ENCODE assay signal across 18 cellular contexts in the genomic region with DNA sequence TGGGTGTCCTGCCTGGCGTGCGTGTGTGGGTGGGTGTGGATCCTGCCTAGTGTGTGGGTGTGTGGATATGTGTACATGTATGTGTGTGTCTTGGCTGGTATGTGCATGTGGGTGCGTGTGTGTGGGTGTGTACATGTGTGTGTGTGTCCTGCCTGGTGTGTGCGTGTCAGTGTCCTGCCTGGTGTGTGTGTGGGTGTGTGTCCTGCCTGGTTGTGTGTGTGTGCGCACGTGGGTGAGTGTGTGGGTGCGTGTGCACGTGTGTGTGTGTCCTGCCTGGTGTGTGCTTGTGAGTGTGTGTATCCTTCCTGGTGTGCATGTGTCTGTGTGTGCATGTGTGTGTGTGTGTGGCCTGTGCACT.
DNase-seq lines count a peak whose midpoint lies in the region; ATAC-seq, FAIRE-seq and TF ChIP-seq lines count a peak whose summit lies in the region.
"Had no signal": no experiment of that assay in that cellular context is flagged by ENCODE, and none has a peak within 500 bp of the region (broad histone marks: within the 10 kb centered on the region; RNA-seq: fewer than 3 reads in every experiment).

No MANE protein-coding gene starts in this region.

- H3K56ac ChIP-seq in H1 (replicated peaks; ENCODE audit: insufficient read length, low read depth, low read length) = no peak overlapping the region

- no peak overlapping the region for H2AFZ ChIP-seq in H1 (ENCODE audit: low read length)
- H2AFZ ChIP-seq in trophoblast cell (ENCODE audit: insufficient read depth, low read length, poor library complexity) = no peak overlapping the region
- H2AFZ ChIP-seq: PC-9 had no signal

- H3K79me1 ChIP-seq in H1 (ENCODE audit: low read depth, low read length) (no peaks in the 10 kb centered on the region; the same call in 1 of the 2 replicates), trophoblast cell (ENCODE audit: low read length) (no peaks in the 10 kb centered on the region)

- H3K9me3 ChIP-seq in H1 (ENCODE audit: insufficient read depth in 2 of 2, low read depth in 1 of 2, low read length in 1 of 2) (no peaks in the 10 kb centered on the region), trophoblast cell (ENCODE audit: insufficient read depth, low read depth, low read length) (peaks cover 7% of the 10 kb centered on the region), aorta (ENCODE audit: control insufficient read depth, low read length) (no peaks in the 10 kb centered on the region)
- H3K9me3 ChIP-seq: HAP-1 had no signal

- H3K23me2 ChIP-seq in H1 (ENCODE audit: low read depth, low read length) = no peaks in the 10 kb centered on the region

- H2AK5ac ChIP-seq in H1 (ENCODE audit: low read depth, low read length) (no peak overlapping the region), trophoblast cell (ENCODE audit: low read length) (no peak overlapping the region)

- no peak overlapping the region for H4K8ac ChIP-seq in H1 (ENCODE audit: extremely low read depth, insufficient read depth, low read length)
- no peak overlapping the region for H4K8ac ChIP-seq in trophoblast cell (ENCODE audit: low read depth, low read length)

- H3K18ac ChIP-seq in H1 (ENCODE audit: extremely low read depth, low read length) (no peak overlapping the region), trophoblast cell (ENCODE audit: low read length) (no peak overlapping the region)

- TF ChIP-seq RAD21 in H1 (IDR thresholded peaks at IDR 0.05 in 1 of 2, conservative IDR thresholded peaks at IDR 0.05 in 1 of 2; ENCODE audit: low read depth in 2 of 2, low read length in 2 of 2) = no peak

- H4K12ac ChIP-seq in trophoblast cell (ENCODE audit: low read depth, low read length) = no peak overlapping the region

- POLR2A ChIA-PET in H1 (lab: Charles Lee; ENCODE audit: partially characterized antibody) = no interaction called here

- H3K4me3 ChIP-seq in H1 (ENCODE audit: extremely low read depth in 1 of 4, insufficient read depth in 2 of 4, low read depth in 3 of 4, low read length in 4 of 4) (no peak overlapping the region), trophoblast cell (ENCODE audit: low read depth, low read length) (peak overlapping the region; percentile 37), aorta (ENCODE audit: low read length in 2 of 2) (no peak overlapping the region)
- H3K4me3 ChIP-seq: HAP-1, PC-9, SK-N-MC had no signal

- H3K4me2 ChIP-seq in H1 (ENCODE audit: insufficient read depth in 1 of 2, low read depth in 2 of 2, low read length in 2 of 2) = no peak overlapping the region
- H3K4me2 ChIP-seq in trophoblast cell (ENCODE audit: low read length) = no peak overlapping the region
- H3K4me2 ChIP-seq: KMS-11, PC-9 had no signal

- H3K36me3 ChIP-seq in H1 (ENCODE audit: control insufficient read depth in 2 of 4, insufficient read depth in 4 of 4, low read length in 3 of 4) (no peaks in the 10 kb centered on the region), trophoblast cell (ENCODE audit: control insufficient read depth in 1 of 2, insufficient read depth in 2 of 2, low read length in 2 of 2) (no peaks in the 10 kb centered on the region), aorta (ENCODE audit: control insufficient read depth in 1 of 2, insufficient read depth in 2 of 2, low read length in 1 of 2) (no peaks in the 10 kb centered on the region)
- H3K36me3 ChIP-seq: HAP-1 had no signal

- H4K20me1 ChIP-seq in H1 (replicated peaks in 1 of 2; ENCODE audit: control insufficient read depth in 1 of 2, insufficient read depth in 2 of 2, low read length in 2 of 2) = peaks cover 0 to 2% of the 10 kb centered on the region in 2 experiments

- H3K4ac ChIP-seq in H1 (replicated peaks; ENCODE audit: insufficient read length, low read depth, low read length) (no peak overlapping the region), trophoblast cell (ENCODE audit: low read depth, low read length) (no peak overlapping the region)

- H2BK5ac ChIP-seq in H1 (ENCODE audit: low read depth, low read length) (peak overlapping the region; percentile 26; the same call in 1 of the 2 replicates), trophoblast cell (ENCODE audit: low read depth, low read length, poor library complexity) (no peak overlapping the region)

- TF ChIP-seq CTCF in H1 (IDR thresholded peaks at IDR 0.05; ENCODE audit: control extremely low read depth in 1 of 3, insufficient read depth in 1 of 3, low read depth in 1 of 3, low read length in 3 of 3) = no peak

- H3K79me2 ChIP-seq in H1 (ENCODE audit: control insufficient read depth in 1 of 2, insufficient read depth in 2 of 2, low read length in 2 of 2) (no peaks in the 10 kb centered on the region), trophoblast cell (ENCODE audit: control insufficient read depth, insufficient read depth, low read length, poor library complexity) (no peaks in the 10 kb centered on the region)

- DNase-seq in HTR-8/SVneo (ENCODE audit: insufficient read length, low spot score) = no peak
- no peak for DNase-seq in H1 (ENCODE audit: low read depth in 1 of 2, low spot score in 2 of 2)
- no peak for DNase-seq in trophoblast cell
- no peak for DNase-seq in aorta
- no peak for DNase-seq in DMS79 treated with DMSO at 0.1 percent for 48 hours (lab: John Stamatoyannopoulos, UW)
- DNase-seq in NCI-H748 (lab: John Stamatoyannopoulos, UW; ENCODE audit: unreplicated experiment) = no peak
- DNase-seq in HT-29 (ENCODE audit: low spot score) = no peak
- DNase-seq: CD4-positive, CD25-positive, alpha-beta regulatory T cell; DMS53; NCI-H1048; NCI-H146; NCI-H2081 treated with DMSO at 0.1 percent for 48 hours; NCI-H510A treated with DMSO at 0.1 percent for 48 hours; PC-9 had no signal

- H3K14ac ChIP-seq in H1 (ENCODE audit: insufficient read length) = no peak overlapping the region
- no peak overlapping the region for H3K14ac ChIP-seq in trophoblast cell (ENCODE audit: low read length)

- H3K27ac ChIP-seq in H1 (ENCODE audit: low read depth, low read length) (no peak overlapping the region), trophoblast cell (ENCODE audit: low read depth, low read length) (no peak overlapping the region), aorta (ENCODE audit: low read depth in 1 of 2, low read length in 2 of 2) (peak overlapping the region; percentile 49 to 98)
- H3K27ac ChIP-seq: KMS-11, PC-9, SK-N-MC had no signal

- no peaks in the 10 kb centered on the region; a peak in 2 of 7 replicates for H3K4me1 ChIP-seq in H1 (replicated peaks in 1 of 4; ENCODE audit: control insufficient read depth in 3 of 4, insufficient read depth in 4 of 4, low read length in 3 of 4)
- no peaks in the 10 kb centered on the region for H3K4me1 ChIP-seq in trophoblast cell (ENCODE audit: control insufficient read depth in 1 of 2, insufficient read depth in 2 of 2, low read length in 2 of 2)
- H3K4me1 ChIP-seq in aorta (ENCODE audit: control insufficient read depth in 1 of 2, insufficient read depth in 2 of 2, low read length in 2 of 2) = peaks cover under 1 to 3% of the 10 kb centered on the region in 2 donors
- H3K4me1 ChIP-seq: HAP-1 had no signal

- H3K23ac ChIP-seq in H1 (ENCODE audit: insufficient read length) (no peak overlapping the region), trophoblast cell (ENCODE audit: low read length) (no peak overlapping the region)

- H2BK120ac ChIP-seq in H1 (replicated peaks; ENCODE audit: low read depth, low read length) = peak overlapping the region; percentile 24
- H2BK120ac ChIP-seq in trophoblast cell (ENCODE audit: insufficient read depth, low read length, poor library complexity) = no peak overlapping the region

- peak overlapping the region; percentile 43; the same call in 1 of the 2 replicates for H2BK12ac ChIP-seq in H1 (ENCODE audit: low read depth, low read length)
- H2BK12ac ChIP-seq in trophoblast cell (ENCODE audit: low read length) = no peak overlapping the region

- WGBS in H1 (ENCODE audit: extremely low coverage in 1 of 2, insufficient coverage in 1 of 2, insufficient read length in 1 of 2, insufficient replicate concordance in 2 of 2, low coverage in 1 of 2, low lambda C conversion rate in 2 of 2, missing lambda C conversion rate in 1 of 2), 2 experiments = 79% methylated on average over 8 of the region's 8 CpGs; no CpG with 5 or more reads in 1 of the 2 experiments
- no CpG with 5 or more reads among the region's 8 CpGs for WGBS in trophoblast cell (ENCODE audit: extremely low coverage, insufficient coverage, insufficient read length)
- 58 to 65% methylated on average over 8 of the region's 8 CpGs for WGBS in aorta, 2 donors

- H4K91ac ChIP-seq in H1 (replicated peaks; ENCODE audit: insufficient read length, low read length) = peak overlapping the region; percentile 82
- H4K91ac ChIP-seq in trophoblast cell (ENCODE audit: low read depth, low read length) = no peak overlapping the region

- H3K9ac ChIP-seq in H1 (replicated peaks in 1 of 4; ENCODE audit: extremely low read depth in 1 of 4, low read depth in 3 of 4, low read length in 3 of 4) = no peak overlapping the region
- H3K9ac ChIP-seq in trophoblast cell (ENCODE audit: low read length) = no peak overlapping the region
- H3K9ac ChIP-seq: KMS-11 had no signal

- peak overlapping the region; percentile 50; the same call in 1 of the 2 replicates for H2BK15ac ChIP-seq in H1 (ENCODE audit: low read length)

- H3K27me3 ChIP-seq in H1 (replicated peaks in 1 of 4; ENCODE audit: control insufficient read depth in 3 of 4, extremely low read depth in 1 of 4, insufficient read depth in 3 of 4, low read length in 3 of 4) (no peaks in the 10 kb centered on the region), trophoblast cell (ENCODE audit: insufficient read depth, low read length) (no peaks in the 10 kb centered on the region), aorta (ENCODE audit: control insufficient read depth in 1 of 2, insufficient read depth in 2 of 2, low read length in 1 of 2) (no peaks in the 10 kb centered on the region)

- 0 out of 2 replicates have a peak overlapping the region, but pooled peaks have one; percentile 48 for H2BK20ac ChIP-seq in H1 (ENCODE audit: low read length)

- CTCF ChIA-PET in H1 (lab: Charles Lee; ENCODE audit: partially characterized antibody) = interaction anchor here (1.0 to 1.4 kb wide), 2 partner anchors 21 to 111 kb away, joined by 3 to 5 read pairs; no protein-coding TSS in a partner anchor

- no peak for TF ChIP-seq EP300 in H1 (IDR thresholded peaks at IDR 0.05; ENCODE audit: borderline replicate concordance in 1 of 2, low read depth in 2 of 2, low read length in 2 of 2)

- H4K5ac ChIP-seq in H1 (ENCODE audit: insufficient read length, low read depth, low read length) = no peak overlapping the region

- intact Hi-C loops in aorta (cut with DNase I) = loop anchor here in 1 of 2 donors (5.0 kb wide), 3 partner anchors 43 to 58 kb away; no protein-coding TSS in a partner anchor

- FAIRE-seq in HTR-8/SVneo (lab: Jason Lieb, UNC) = peak; percentile 83
- no peak for FAIRE-seq in H1 (lab: Jason Lieb, UNC)
- FAIRE-seq: GM19239 had no signal

- no peak for ATAC-seq in aorta (ENCODE audit: low FRiP score)

- TF ChIP-seq POLR2A in H1 (IDR thresholded peaks at IDR 0.05; ENCODE audit: control extremely low read depth in 1 of 2, low read depth in 2 of 2, low read length in 2 of 2) = no peak

Comparison
In these comparisons a context has a peak if more than half of its experiments do, and no peak if none do; other contexts are left out.
1. H3K27ac ChIP-seq: peak in aorta (2 of 2); none in H1 (single experiment) and trophoblast cell (single experiment).